ENCODE assay signal across 8 cellular contexts in genomic region chr2:119338826-119339561, GRCh38. TPM values are rescaled to one million over a fixed set of nuclear protein-coding genes. Genes with fewer than 3 reads are reported as not detected.
DNase-seq lines count a peak whose midpoint lies in the region; ATAC-seq and TF ChIP-seq lines count a peak whose summit lies in the region.

No MANE protein-coding gene starts in this region.

- H3K27me3 Mint-ChIP-seq in activated naive CD8-positive, alpha-beta T cell treated with anti-CD3 and anti-CD28 coated beads, Interleukin-2, amount 10 ng/mL, durations not matched to agents 7 days and 5 days: no peaks in the 10 kb centered on the region

- peak overlapping the region; percentile 65 for H3K27ac Mint-ChIP-seq in activated naive CD8-positive, alpha-beta T cell treated with anti-CD3 and anti-CD28 coated beads, Interleukin-2, amount 10 ng/mL, durations not matched to agents 7 days and 5 days

- H3K36me3 Mint-ChIP-seq in activated naive CD8-positive, alpha-beta T cell treated with anti-CD3 and anti-CD28 coated beads, Interleukin-2, amount 10 ng/mL, durations not matched to agents 7 days and 5 days: no peaks in the 10 kb centered on the region

- H3K4me3 ChIP-seq in testis: no peak overlapping the region

- peak; percentile 90 for ATAC-seq in GM18520 (IDR thresholded peaks at IDR 0.05; ENCODE audit: unreplicated experiment)
- peak; percentile 100 for ATAC-seq in HG02642 (IDR thresholded peaks at IDR 0.05; ENCODE audit: poor library complexity, unreplicated experiment)
- peak; percentile 100 for ATAC-seq in activated naive CD8-positive, alpha-beta T cell treated with anti-CD3 and anti-CD28 coated beads, Interleukin-2, amount 10 ng/mL, durations not matched to agents 7 days and 5 days (ENCODE audit: low read depth)
- ATAC-seq in stimulated activated naive CD8-positive, alpha-beta T cell treated with anti-CD3 and anti-CD28 coated beads, Interleukin-15, Interleukin-2, amounts not matched to agents 100 U/mL and 50 U/mL, for 24 hours: peak; percentile 77

- TF ChIP-seq CTCF in testis (IDR thresholded peaks at IDR 0.05): no peak

- no peak for TF ChIP-seq POLR2A in testis (IDR thresholded peaks at IDR 0.05)

- POLR2A ChIA-PET in activated naive CD8-positive, alpha-beta T cell treated with anti-CD3 and anti-CD28 coated beads, Interleukin-2, amount 10 ng/mL, durations not matched to agents 7 days and 5 days (lab: Charles Lee): interaction anchor here (1.3 to 2.3 kb wide), 3 partner anchors 15 to 28 kb away, joined by 3 to 25 read pairs (median 10); partner anchors contain the start of genes C2orf76 and DBI

- no peaks in the 10 kb centered on the region for H3K27me3 ChIP-seq in testis

- peaks cover 21% of the 10 kb centered on the region for H3K4me1 Mint-ChIP-seq in activated naive CD8-positive, alpha-beta T cell treated with anti-CD3 and anti-CD28 coated beads, Interleukin-2, amount 10 ng/mL, durations not matched to agents 7 days and 5 days

- H3K27ac ChIP-seq in testis: no peak overlapping the region

- peak; percentile 47 for DNase-seq in NOMO-1 treated with dmso at 0.1 percent for 144 hours (lab: John Stamatoyannopoulos, UW; ENCODE audit: unreplicated experiment)
- peak; percentile 52 for DNase-seq in activated naive CD8-positive, alpha-beta T cell treated with anti-CD3 and anti-CD28 coated beads, Interleukin-2, amount 10 ng/mL, durations not matched to agents 7 days and 5 days
- peak; percentile 33 for DNase-seq in stimulated activated naive CD8-positive, alpha-beta T cell treated with anti-CD3 and anti-CD28 coated beads, Interleukin-15, Interleukin-2, amounts not matched to agents 100 U/mL and 50 U/mL, for 24 hours
- no peak for DNase-seq in testis
- no peak for DNase-seq in NCI-H774 (lab: John Stamatoyannopoulos, UW)
- DNase-seq in glomerular visceral epithelial cell (ENCODE audit: extremely low spot score): no peak

- H3K9me3 ChIP-seq in testis: no peaks in the 10 kb centered on the region

- 82 to 87% methylated on average over 6 of the region's 6 CpGs for WGBS in testis, 2 donors

- H3K9me3 Mint-ChIP-seq in activated naive CD8-positive, alpha-beta T cell treated with anti-CD3 and anti-CD28 coated beads, Interleukin-2, amount 10 ng/mL, durations not matched to agents 7 days and 5 days: no peaks in the 10 kb centered on the region

- no peaks in the 10 kb centered on the region for H3K4me1 ChIP-seq in testis

- intact Hi-C loops in testis (cut with DNase I; ENCODE audit: low total_unique reads): no loop called here

- H3K4me3 Mint-ChIP-seq in activated naive CD8-positive, alpha-beta T cell treated with anti-CD3 and anti-CD28 coated beads, Interleukin-2, amount 10 ng/mL, durations not matched to agents 7 days and 5 days: peak overlapping the region; percentile 69

- no peaks in the 10 kb centered on the region for H3K36me3 ChIP-seq in testis (ENCODE audit: low read depth, missing control alignments)

RNA-seq across cellular contexts. Expression of gene C2orf76, which starts 27.6 kb away (rescaled TPM):
- 1 to 10 TPM; 6.4 to 7.5 TPM for total RNA-seq in activated naive CD8-positive, alpha-beta T cell treated with anti-CD3 and anti-CD28 coated beads, Interleukin-2, amount 10 ng/mL, durations not matched to agents 7 days and 5 days
- 10 to 100 TPM; 12.8 to 13.4 TPM for total RNA-seq in testis
- 27.8 TPM for polyA plus RNA-seq in testis (ENCODE audit: insufficient read depth, low read depth, low replicate concordance)

RNA-seq across cellular contexts. Expression of gene DBI, which starts 27.8 kb away (rescaled TPM):
- total RNA-seq in activated naive CD8-positive, alpha-beta T cell treated with anti-CD3 and anti-CD28 coated beads, Interleukin-2, amount 10 ng/mL, durations not matched to agents 7 days and 5 days: 100 to 1,000 TPM; 141 to 147 TPM
- 100 to 1,000 TPM; 109 to 130 TPM for total RNA-seq in testis
- 434 TPM for polyA plus RNA-seq in testis (ENCODE audit: insufficient read depth, low read depth, low replicate concordance)

Comparison
In these comparisons a context has a peak if more than half of its experiments do, and no peak if none do; other contexts are left out.
1. DNase-seq: peak in NOMO-1 treated with dmso at 0.1 percent for 144 hours (single experiment), activated naive CD8-positive, alpha-beta T cell treated with anti-CD3 and anti-CD28 coated beads, Interleukin-2, amount 10 ng/mL, durations not matched to agents 7 days and 5 days (single experiment) and stimulated activated naive CD8-positive, alpha-beta T cell treated with anti-CD3 and anti-CD28 coated beads, Interleukin-15, Interleukin-2, amounts not matched to agents 100 U/mL and 50 U/mL, for 24 hours (single experiment); none in testis (single experiment), NCI-H774 (single experiment) and glomerular visceral epithelial cell (single experiment).
2. Peak in every context shown above with its lines, with median percentiles within 50 percentile points of each other: ATAC-seq.